Comparison of ENCODE assay signal across 9 cellular contexts in genomic region chr10:79244068-79244442, GRCh38.
A peak's percentile ranks its signal among the peaks of the same experiment; 100 is the strongest.
DNase-seq lines count a peak whose midpoint lies in the region; ATAC-seq and FAIRE-seq lines count a peak whose summit lies in the region.
"Had no signal": no experiment of that assay in that cellular context is flagged by ENCODE, and none has a peak within 500 bp of the region (broad histone marks: within the 10 kb centered on the region; RNA-seq: fewer than 3 reads in every experiment).

No MANE protein-coding gene starts in this region.

- DNase-seq in activated CD4-positive, alpha-beta T cell treated with anti-CD3 and anti-CD28 coated beads, Interleukin-2, amount 10 ng/mL, durations not matched to agents 7 days and 5 days, result no peak
- DNase-seq in activated CD4-positive, alpha-beta T cell treated with anti-CD3 and anti-CD28 coated beads, Interleukin-2, amount 50 U/mL, for 4 hours, result no peak
- DNase-seq in RPMI8226 (peak; percentile 19), substantia nigra (lab: John Stamatoyannopoulos, UW) (no peak), SW480 (ENCODE audit: low spot score) (no peak), GM19239 (ENCODE audit: insufficient read length, low spot score) (no peak)

- H3K9me3 ChIP-seq in iPS-15b (ENCODE audit: control insufficient read depth, insufficient read depth, low read length), result no peaks in the 10 kb centered on the region

- H3K4me3 ChIP-seq in iPS-15b (ENCODE audit: low read depth, low read length), result peak overlapping the region; percentile 30

- POLR2A ChIA-PET in activated CD4-positive, alpha-beta T cell treated with anti-CD3 and anti-CD28 coated beads, Interleukin-2, amount 10 ng/mL, durations not matched to agents 7 days and 5 days (lab: Charles Lee), result no interaction called here

- FAIRE-seq in GM19239 (lab: Jason Lieb, UNC), result no peak
- FAIRE-seq: colon had no signal

- no peaks in the 10 kb centered on the region for H3K9me3 Mint-ChIP-seq in activated CD4-positive, alpha-beta T cell treated with anti-CD3 and anti-CD28 coated beads, Interleukin-2, amount 10 ng/mL, durations not matched to agents 7 days and 5 days

- H3K9ac ChIP-seq in iPS-15b (ENCODE audit: low read depth, low read length), result no peak overlapping the region

- ATAC-seq in GM21526 (IDR thresholded peaks at IDR 0.05; ENCODE audit: low FRiP score, unreplicated experiment), result no peak

- CTCF ChIA-PET in activated CD4-positive, alpha-beta T cell treated with anti-CD3 and anti-CD28 coated beads, Interleukin-2, amount 10 ng/mL, durations not matched to agents 7 days and 5 days (lab: Charles Lee), result interaction anchor here (0.8 to 1.7 kb wide), 2 partner anchors 13 to 23 kb away, joined by 3 to 5 read pairs; no protein-coding TSS in a partner anchor

- peaks cover 23% of the 10 kb centered on the region for H3K27me3 ChIP-seq in iPS-15b (ENCODE audit: control insufficient read depth, insufficient read depth, low read length)

- no peaks in the 10 kb centered on the region for H3K27me3 Mint-ChIP-seq in activated CD4-positive, alpha-beta T cell treated with anti-CD3 and anti-CD28 coated beads, Interleukin-2, amount 10 ng/mL, durations not matched to agents 7 days and 5 days

- H3K27ac Mint-ChIP-seq in activated CD4-positive, alpha-beta T cell treated with anti-CD3 and anti-CD28 coated beads, Interleukin-2, amount 10 ng/mL, durations not matched to agents 7 days and 5 days, result peak overlapping the region; percentile 89

- peaks cover 67% of the 10 kb centered on the region for H3K4me1 Mint-ChIP-seq in activated CD4-positive, alpha-beta T cell treated with anti-CD3 and anti-CD28 coated beads, Interleukin-2, amount 10 ng/mL, durations not matched to agents 7 days and 5 days

- H3K4me3 Mint-ChIP-seq in activated CD4-positive, alpha-beta T cell treated with anti-CD3 and anti-CD28 coated beads, Interleukin-2, amount 10 ng/mL, durations not matched to agents 7 days and 5 days, result peak overlapping the region; percentile 75

- peaks cover 18% of the 10 kb centered on the region for H3K4me1 ChIP-seq in iPS-15b (ENCODE audit: control insufficient read depth, insufficient read depth, low read length)

- peaks cover 7% of the 10 kb centered on the region for H3K36me3 Mint-ChIP-seq in activated CD4-positive, alpha-beta T cell treated with anti-CD3 and anti-CD28 coated beads, Interleukin-2, amount 10 ng/mL, durations not matched to agents 7 days and 5 days (ENCODE audit: low read depth)

- peaks cover 5% of the 10 kb centered on the region for H3K36me3 ChIP-seq in iPS-15b (ENCODE audit: control insufficient read depth, insufficient read depth, low read length)

- H3K27ac ChIP-seq in substantia nigra (ENCODE audit: low read depth, low read length, poor library complexity, severe bottlenecking), result peak overlapping the region; percentile 94
